ENCODE assay signal across 1 cellular context in genomic region chr6:11386726-11387125, GRCh38.
A peak's percentile ranks its signal among the peaks of the same experiment; 100 is the strongest.
TF ChIP-seq lines count a peak whose summit lies in the region.

No MANE protein-coding gene starts in this region.

TF ChIP-seq in HepG2, 621 proteins besides CTCF, POLR2A, EP300 and RAD21 (continued from another document):
- TF ChIP-seq GFI1 (CRISPR knock-in tag; IDR thresholded peaks at IDR 0.05; ENCODE audit: borderline replicate concordance) (peak; percentile 54; the same call in 1 of the 2 replicates), SOX5 (CRISPR knock-in tag; IDR thresholded peaks at IDR 0.05; ENCODE audit: borderline replicate concordance) (peak; percentile 47; the same call in 1 of the 2 replicates), ZNF792 (CRISPR knock-in tag; IDR thresholded peaks at IDR 0.05) (no peak), SOX13 (IDR thresholded peaks at IDR 0.05) (no peak), SOX13 (CRISPR knock-in tag; conservative IDR thresholded peaks at IDR 0.05 in 1 of 2, IDR thresholded peaks at IDR 0.05 in 1 of 2) (peak in 1 of 2 experiments; percentile 57; a peak in 1 of 4 replicates), RARA (CRISPR knock-in tag; IDR thresholded peaks at IDR 0.05) (peak; percentile 80), ZNF644 (CRISPR knock-in tag; IDR thresholded peaks at IDR 0.05; ENCODE audit: low read depth) (0 out of 2 replicates have a peak, but pooled peaks have one; percentile 38), HMG20A (CRISPR knock-in tag; IDR thresholded peaks at IDR 0.05; ENCODE audit: borderline replicate concordance) (peak; percentile 61; the same call in 1 of the 2 replicates), SP2 (CRISPR knock-in tag; IDR thresholded peaks at IDR 0.05) (no peak), THRA (CRISPR knock-in tag; IDR thresholded peaks at IDR 0.05; ENCODE audit: borderline replicate concordance) (no peak), ZNF577 (CRISPR knock-in tag; IDR thresholded peaks at IDR 0.05; ENCODE audit: borderline replicate concordance, low read depth) (no peak), ZC3H13 (CRISPR knock-in tag; IDR thresholded peaks at IDR 0.05) (no peak), RXRB (CRISPR knock-in tag; IDR thresholded peaks at IDR 0.05; ENCODE audit: borderline replicate concordance) (peak; percentile 49; the same call in 1 of the 2 replicates), BCL6 (CRISPR knock-in tag; IDR thresholded peaks at IDR 0.05) (peak; percentile 36; the same call in 1 of the 2 replicates), NR2F6 (IDR thresholded peaks at IDR 0.05) (peak; percentile 37; the same call in 1 of the 2 replicates), NR2F6 (CRISPR knock-in tag; IDR thresholded peaks at IDR 0.05) (peak; percentile 70), FOXP1 (IDR thresholded peaks at IDR 0.05) (no peak), FOXP1 (CRISPR knock-in tag; IDR thresholded peaks at IDR 0.05) (peak; percentile 62), ZXDC (CRISPR knock-in tag; IDR thresholded peaks at IDR 0.05) (no peak), POGZ (CRISPR knock-in tag; IDR thresholded peaks at IDR 0.05) (peak; percentile 18; the same call in 1 of the 2 replicates), MBNL3 (CRISPR knock-in tag; conservative IDR thresholded peaks at IDR 0.05) (no peak), MED1 (CRISPR knock-in tag; IDR thresholded peaks at IDR 0.05) (peak; percentile 39)
- TF ChIP-seq, protein P1, sequence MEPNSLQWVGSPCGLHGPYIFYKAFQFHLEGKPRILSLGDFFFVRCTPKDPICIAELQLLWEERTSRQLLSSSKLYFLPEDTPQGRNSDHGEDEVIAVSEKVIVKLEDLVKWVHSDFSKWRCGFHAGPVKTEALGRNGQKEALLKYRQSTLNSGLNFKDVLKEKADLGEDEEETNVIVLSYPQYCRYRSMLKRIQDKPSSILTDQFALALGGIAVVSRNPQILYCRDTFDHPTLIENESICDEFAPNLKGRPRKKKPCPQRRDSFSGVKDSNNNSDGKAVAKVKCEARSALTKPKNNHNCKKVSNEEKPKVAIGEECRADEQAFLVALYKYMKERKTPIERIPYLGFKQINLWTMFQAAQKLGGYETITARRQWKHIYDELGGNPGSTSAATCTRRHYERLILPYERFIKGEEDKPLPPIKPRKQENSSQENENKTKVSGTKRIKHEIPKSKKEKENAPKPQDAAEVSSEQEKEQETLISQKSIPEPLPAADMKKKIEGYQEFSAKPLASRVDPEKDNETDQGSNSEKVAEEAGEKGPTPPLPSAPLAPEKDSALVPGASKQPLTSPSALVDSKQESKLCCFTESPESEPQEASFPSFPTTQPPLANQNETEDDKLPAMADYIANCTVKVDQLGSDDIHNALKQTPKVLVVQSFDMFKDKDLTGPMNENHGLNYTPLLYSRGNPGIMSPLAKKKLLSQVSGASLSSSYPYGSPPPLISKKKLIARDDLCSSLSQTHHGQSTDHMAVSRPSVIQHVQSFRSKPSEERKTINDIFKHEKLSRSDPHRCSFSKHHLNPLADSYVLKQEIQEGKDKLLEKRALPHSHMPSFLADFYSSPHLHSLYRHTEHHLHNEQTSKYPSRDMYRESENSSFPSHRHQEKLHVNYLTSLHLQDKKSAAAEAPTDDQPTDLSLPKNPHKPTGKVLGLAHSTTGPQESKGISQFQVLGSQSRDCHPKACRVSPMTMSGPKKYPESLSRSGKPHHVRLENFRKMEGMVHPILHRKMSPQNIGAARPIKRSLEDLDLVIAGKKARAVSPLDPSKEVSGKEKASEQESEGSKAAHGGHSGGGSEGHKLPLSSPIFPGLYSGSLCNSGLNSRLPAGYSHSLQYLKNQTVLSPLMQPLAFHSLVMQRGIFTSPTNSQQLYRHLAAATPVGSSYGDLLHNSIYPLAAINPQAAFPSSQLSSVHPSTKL (CRISPR knock-in tag; IDR thresholded peaks at IDR 0.05), result peak; percentile 56; the same call in 1 of the 2 replicates
- TF ChIP-seq, protein P2, sequence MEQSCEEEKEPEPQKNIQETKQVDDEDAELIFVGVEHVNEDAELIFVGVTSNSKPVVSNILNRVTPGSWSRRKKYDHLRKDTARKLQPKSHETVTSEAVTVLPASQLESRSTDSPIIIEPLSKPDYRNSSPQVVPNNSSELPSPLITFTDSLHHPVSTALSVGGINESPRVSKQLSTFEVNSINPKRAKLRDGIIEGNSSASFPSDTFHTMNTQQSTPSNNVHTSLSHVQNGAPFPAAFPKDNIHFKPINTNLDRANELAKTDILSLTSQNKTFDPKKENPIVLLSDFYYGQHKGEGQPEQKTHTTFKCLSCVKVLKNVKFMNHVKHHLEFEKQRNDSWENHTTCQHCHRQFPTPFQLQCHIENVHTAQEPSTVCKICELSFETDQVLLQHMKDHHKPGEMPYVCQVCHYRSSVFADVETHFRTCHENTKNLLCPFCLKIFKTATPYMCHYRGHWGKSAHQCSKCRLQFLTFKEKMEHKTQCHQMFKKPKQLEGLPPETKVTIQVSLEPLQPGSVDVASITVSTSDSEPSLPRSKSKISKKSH (CRISPR knock-in tag; IDR thresholded peaks at IDR 0.05; ENCODE audit: borderline replicate concordance), result no peak
